In the genomic region with DNA sequence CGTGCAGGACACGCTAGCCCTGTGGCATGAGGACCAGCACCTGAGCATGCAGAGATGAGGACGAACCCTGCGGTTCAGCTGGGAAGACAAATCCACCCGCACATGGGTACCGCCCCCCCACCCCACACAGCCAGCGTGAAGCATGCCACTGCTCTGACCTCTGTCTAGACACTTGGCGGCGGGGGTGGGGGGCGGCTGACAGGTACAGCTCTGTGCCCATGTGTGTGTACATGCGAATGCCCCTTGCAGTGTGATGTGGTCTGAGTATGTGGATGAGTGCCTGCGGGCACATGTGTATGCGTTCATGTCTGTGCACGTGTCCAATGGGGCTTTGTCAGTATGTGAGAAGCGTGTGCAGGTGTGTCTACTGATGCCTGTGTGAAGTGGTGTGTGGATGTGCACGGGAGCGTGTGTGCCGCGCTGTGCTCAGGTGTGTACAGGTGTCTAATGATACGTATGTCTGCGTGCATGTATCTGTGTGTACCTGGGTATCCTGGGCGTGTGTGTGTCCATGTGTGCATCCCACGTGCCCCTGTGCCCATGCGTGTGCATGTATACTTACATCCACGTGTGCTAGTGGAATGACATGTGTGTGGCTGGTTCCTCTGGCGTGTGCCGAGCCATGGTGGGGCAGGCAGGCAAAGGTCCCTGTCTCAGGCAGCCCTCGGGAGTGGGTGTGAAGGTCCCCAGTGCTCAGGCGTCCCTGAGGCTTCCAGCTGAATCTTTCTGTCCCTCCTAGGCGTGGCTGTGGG, we compare ENCODE assay signal across 12 cellular contexts. TPM values are rescaled to one million over a fixed set of nuclear protein-coding genes. Genes with fewer than 3 reads are reported as not detected.
DNase-seq lines count a peak whose midpoint lies in the region; ATAC-seq and TF ChIP-seq lines count a peak whose summit lies in the region.
"Had no signal": no experiment of that assay in that cellular context is flagged by ENCODE, and none has a peak within 500 bp of the region (broad histone marks: within the 10 kb centered on the region; RNA-seq: fewer than 3 reads in every experiment).

No MANE protein-coding gene starts in this region.

- peak overlapping the region; percentile 93 for H3K4me2 ChIP-seq in MM.1S (ENCODE audit: low read depth, low read length)

- no peak for TF ChIP-seq CTCF in MM.1S (IDR thresholded peaks at IDR 0.05; ENCODE audit: low read length)

- DNase-seq in activated CD8-positive, alpha-beta memory T cell treated with anti-CD3 and anti-CD28 coated beads, Interleukin-2, amount 10 ng/mL, durations not matched to agents 7 days and 5 days, result no peak
- DNase-seq in activated CD8-positive, alpha-beta memory T cell treated with anti-CD3 and anti-CD28 coated beads for 24 hours, result no peak
- DNase-seq in MM.1S, result no peak
- peak in 2 of 3 donors; percentile 17 to 24 for DNase-seq in effector memory CD4-positive, alpha-beta T cell
- no peak for DNase-seq in head of caudate nucleus
- no peak for DNase-seq in A172 (ENCODE audit: low spot score)
- DNase-seq: kidney glomerular epithelial cell, NCI-H1694 treated with DMSO at 0.1 percent for 48 hours had no signal

- H3K27ac Mint-ChIP-seq in activated CD8-positive, alpha-beta memory T cell treated with anti-CD3 and anti-CD28 coated beads, Interleukin-2, amount 10 ng/mL, durations not matched to agents 7 days and 5 days, result peak overlapping the region; percentile 59
- peak overlapping the region; percentile 75 for H3K27ac Mint-ChIP-seq in stimulated activated memory B cell treated with anti-CD40 and anti-IgM and Interleukin-4, amounts not matched to agents 10 μg/mL and 1 μg/mL and 100 μg/mL, for 72 hours

- no peaks in the 10 kb centered on the region for H4K20me1 ChIP-seq in MM.1S (ENCODE audit: insufficient read depth, low read length)

- H3K9ac ChIP-seq in MM.1S (ENCODE audit: low read length), result no peak overlapping the region; the same call in 1 of the 2 replicates
- H3K9ac ChIP-seq: parathyroid adenoma had no signal

- H3K36me3 ChIP-seq in MM.1S (replicated peaks; ENCODE audit: insufficient read depth, low read length), result no peaks in the 10 kb centered on the region
- peaks cover 7% of the 10 kb centered on the region for H3K36me3 ChIP-seq in effector memory CD4-positive, alpha-beta T cell (ENCODE audit: control insufficient read depth, insufficient read depth, low read length)
- H3K36me3 ChIP-seq: HAP-1 had no signal

- CTCF ChIA-PET in activated CD8-positive, alpha-beta memory T cell treated with anti-CD3 and anti-CD28 coated beads, Interleukin-2, amount 10 ng/mL, durations not matched to agents 7 days and 5 days (lab: Charles Lee), result interaction anchor here (0.8 to 10.2 kb wide), 6 partner anchors 9 to 52 kb away, joined by 3 to 120 read pairs (median 5); no protein-coding TSS in a partner anchor

- no peaks in the 10 kb centered on the region for H3K79me2 ChIP-seq in MM.1S (ENCODE audit: low read length)
- H3K79me2 ChIP-seq: parathyroid adenoma had no signal

- peaks cover 76% of the 10 kb centered on the region for H3K4me1 Mint-ChIP-seq in activated CD8-positive, alpha-beta memory T cell treated with anti-CD3 and anti-CD28 coated beads, Interleukin-2, amount 10 ng/mL, durations not matched to agents 7 days and 5 days
- peaks cover 88% of the 10 kb centered on the region for H3K4me1 Mint-ChIP-seq in stimulated activated memory B cell treated with anti-CD40 and anti-IgM and Interleukin-4, amounts not matched to agents 10 μg/mL and 1 μg/mL and 100 μg/mL, for 72 hours

- H3K27me3 Mint-ChIP-seq in activated CD8-positive, alpha-beta memory T cell treated with anti-CD3 and anti-CD28 coated beads, Interleukin-2, amount 10 ng/mL, durations not matched to agents 7 days and 5 days, result peaks cover 70% of the 10 kb centered on the region
- H3K27me3 Mint-ChIP-seq in stimulated activated memory B cell treated with anti-CD40 and anti-IgM and Interleukin-4, amounts not matched to agents 10 μg/mL and 1 μg/mL and 100 μg/mL, for 72 hours, result no peaks in the 10 kb centered on the region

- peak overlapping the region; percentile 77 for H2AFZ ChIP-seq in MM.1S (ENCODE audit: low read length)
- H2AFZ ChIP-seq: parathyroid adenoma had no signal

- no peaks in the 10 kb centered on the region for H3F3A ChIP-seq in MM.1S (ENCODE audit: insufficient read depth, low read length)

- ATAC-seq in activated CD8-positive, alpha-beta memory T cell treated with anti-CD3 and anti-CD28 coated beads, Interleukin-2, amount 10 ng/mL, durations not matched to agents 7 days and 5 days, result no peak
- ATAC-seq in stimulated activated memory B cell treated with anti-CD40 and anti-IgM and Interleukin-4, amounts not matched to agents 10 μg/mL and 1 μg/mL and 100 μg/mL, for 72 hours, result no peak
- no peak for ATAC-seq in HG03378 (IDR thresholded peaks at IDR 0.05; ENCODE audit: unreplicated experiment)

- no peaks in the 10 kb centered on the region for H3K9me3 ChIP-seq in MM.1S (replicated peaks; ENCODE audit: insufficient read depth, low read length)
- no peaks in the 10 kb centered on the region for H3K9me3 ChIP-seq in effector memory CD4-positive, alpha-beta T cell (ENCODE audit: control insufficient read depth, low read length)
- H3K9me3 ChIP-seq: HAP-1 had no signal

- H3K4me1 ChIP-seq in MM.1S (ENCODE audit: low read length), result peaks cover 16% of the 10 kb centered on the region
- H3K4me1 ChIP-seq in effector memory CD4-positive, alpha-beta T cell (ENCODE audit: control insufficient read depth, insufficient read depth, low read length, poor library complexity, severe bottlenecking), result peaks cover 73% of the 10 kb centered on the region
- H3K4me1 ChIP-seq: HAP-1, parathyroid adenoma had no signal

- H3K9me3 Mint-ChIP-seq in activated CD8-positive, alpha-beta memory T cell treated with anti-CD3 and anti-CD28 coated beads, Interleukin-2, amount 10 ng/mL, durations not matched to agents 7 days and 5 days (ENCODE audit: low read depth), result no peaks in the 10 kb centered on the region
- no peaks in the 10 kb centered on the region for H3K9me3 Mint-ChIP-seq in stimulated activated memory B cell treated with anti-CD40 and anti-IgM and Interleukin-4, amounts not matched to agents 10 μg/mL and 1 μg/mL and 100 μg/mL, for 72 hours

- H3K4me3 ChIP-seq in MM.1S (ENCODE audit: low read length), result peak overlapping the region; percentile 49
- peak overlapping the region; percentile 78 for H3K4me3 ChIP-seq in effector memory CD4-positive, alpha-beta T cell (ENCODE audit: insufficient read depth, low read depth, low read length, poor library complexity, severe bottlenecking)
- H3K4me3 ChIP-seq: HAP-1 had no signal

- peak overlapping the region; percentile 87 for H3K4me3 Mint-ChIP-seq in activated CD8-positive, alpha-beta memory T cell treated with anti-CD3 and anti-CD28 coated beads, Interleukin-2, amount 10 ng/mL, durations not matched to agents 7 days and 5 days
- H3K4me3 Mint-ChIP-seq in stimulated activated memory B cell treated with anti-CD40 and anti-IgM and Interleukin-4, amounts not matched to agents 10 μg/mL and 1 μg/mL and 100 μg/mL, for 72 hours, result peak overlapping the region; percentile 83

- no peak overlapping the region for H3K27ac ChIP-seq in MM.1S (ENCODE audit: low read length)
- peak overlapping the region; percentile 50 for H3K27ac ChIP-seq in effector memory CD4-positive, alpha-beta T cell (ENCODE audit: insufficient read depth, low read length, poor library complexity, severe bottlenecking)
- H3K27ac ChIP-seq: parathyroid adenoma had no signal

- intact Hi-C loops in head of caudate nucleus (cut with DNase I), result no loop called here

- H3K9me2 ChIP-seq in MM.1S (replicated peaks; ENCODE audit: insufficient read depth, low read length), result no peaks in the 10 kb centered on the region

- H3K27me3 ChIP-seq in MM.1S (replicated peaks; ENCODE audit: insufficient read depth, low read length), result peaks cover 13% of the 10 kb centered on the region; the same call in 1 of the 2 replicates
- H3K27me3 ChIP-seq in effector memory CD4-positive, alpha-beta T cell (replicated peaks; ENCODE audit: control insufficient read depth, insufficient read depth, low read length, poor library complexity, severe bottlenecking), result no peaks in the 10 kb centered on the region

- H3K36me3 Mint-ChIP-seq in activated CD8-positive, alpha-beta memory T cell treated with anti-CD3 and anti-CD28 coated beads, Interleukin-2, amount 10 ng/mL, durations not matched to agents 7 days and 5 days, result peaks cover 7% of the 10 kb centered on the region
- H3K36me3 Mint-ChIP-seq in stimulated activated memory B cell treated with anti-CD40 and anti-IgM and Interleukin-4, amounts not matched to agents 10 μg/mL and 1 μg/mL and 100 μg/mL, for 72 hours, result no peaks in the 10 kb centered on the region

RNA-seq across cellular contexts. Expression of gene RAP1GAP2, which starts 0.7 kb away (rescaled TPM):
- 10 to 100 TPM in 1 of 2 experiments, 1 to 10 TPM in 1; 6.5 to 26.2 TPM for total RNA-seq in activated CD8-positive, alpha-beta memory T cell treated with anti-CD3 and anti-CD28 coated beads, Interleukin-2, amount 10 ng/mL, durations not matched to agents 7 days and 5 days
- 3.8 and 6.4 TPM in 2 replicates for total RNA-seq in A172 (2014; rRNA removed; shearing (Covaris generic))

RNA-seq across cellular contexts. Expression of gene CCDC92B, which starts 46.1 kb away (rescaled TPM):
- under 1 TPM in 1 of 2 experiments, not detected in 1; 0.12 TPM for total RNA-seq in activated CD8-positive, alpha-beta memory T cell treated with anti-CD3 and anti-CD28 coated beads, Interleukin-2, amount 10 ng/mL, durations not matched to agents 7 days and 5 days
- total RNA-seq in A172 (2014; rRNA removed; shearing (Covaris generic)), result not detected in 2 replicates

Comparison
In these comparisons a context has a peak if more than half of its experiments do, and no peak if none do; other contexts are left out.
1. DNase-seq: peak in effector memory CD4-positive, alpha-beta T cell (2 of 3); none in activated CD8-positive, alpha-beta memory T cell treated with anti-CD3 and anti-CD28 coated beads, Interleukin-2, amount 10 ng/mL, durations not matched to agents 7 days and 5 days (single experiment), activated CD8-positive, alpha-beta memory T cell treated with anti-CD3 and anti-CD28 coated beads for 24 hours (single experiment), MM.1S (single experiment), head of caudate nucleus (0 of 42) and A172 (single experiment).